In genomic region chr3:45026038-45026437, GRCh38 we compare ENCODE assay signal across 11 cellular contexts. TPM values are rescaled to one million over a fixed set of nuclear protein-coding genes. Genes with fewer than 3 reads are reported as not detected.
A peak's percentile ranks its signal among the peaks of the same experiment; 100 is the strongest.
DNase-seq lines count a peak whose midpoint lies in the region; ATAC-seq and TF ChIP-seq lines count a peak whose summit lies in the region.
"Had no signal": no experiment of that assay in that cellular context is flagged by ENCODE, and none has a peak within 500 bp of the region (broad histone marks: within the 10 kb centered on the region; RNA-seq: fewer than 3 reads in every experiment).

Gene CLEC3B, plus strand, starts transcription at chr3:45026303. Its CDS starts 60 bp downstream, at chr3:45026363.

- H3K79me2 ChIP-seq in MM.1S (ENCODE audit: low read length) (no peaks in the 10 kb centered on the region), mesendoderm (ENCODE audit: control insufficient read depth, insufficient read depth, low read length) (no peaks in the 10 kb centered on the region)

- H3K79me1 ChIP-seq in mesendoderm (ENCODE audit: low read length), result no peaks in the 10 kb centered on the region

- no peak within 1 kb of the TSS for H3K4me2 ChIP-seq in MM.1S (ENCODE audit: low read depth, low read length)
- no peak within 1 kb of the TSS for H3K4me2 ChIP-seq in mesendoderm (ENCODE audit: low read length)

- H2BK15ac ChIP-seq in mesendoderm (replicated peaks; ENCODE audit: low read depth), result no peak within 1 kb of the TSS

- H3K4me3 ChIP-seq in left lung (peak within 1 kb of the TSS; percentile 12 to 37), stomach smooth muscle (ENCODE audit: low read length in 2 of 2) (peak within 1 kb of the TSS; percentile 17 to 70), MM.1S (ENCODE audit: low read length) (no peak within 1 kb of the TSS), mesendoderm (ENCODE audit: low read length) (no peak within 1 kb of the TSS)

- no peaks in the 10 kb centered on the region for H3K9me2 ChIP-seq in MM.1S (replicated peaks; ENCODE audit: insufficient read depth, low read length)

- H4K8ac ChIP-seq in mesendoderm (ENCODE audit: low read depth, low read length), result no peak within 1 kb of the TSS

- H4K5ac ChIP-seq in mesendoderm (ENCODE audit: low read length), result no peak within 1 kb of the TSS

- no peaks in the 10 kb centered on the region for H3F3A ChIP-seq in MM.1S (ENCODE audit: insufficient read depth, low read length)

- H3K36me3 ChIP-seq in left lung (no peaks in the 10 kb centered on the region), stomach smooth muscle (ENCODE audit: control insufficient read depth in 2 of 2, insufficient read depth in 2 of 2, low read length in 2 of 2) (peaks cover 0 to 3% of the 10 kb centered on the region in 2 donors), MM.1S (replicated peaks; ENCODE audit: insufficient read depth, low read length) (no peaks in the 10 kb centered on the region), mesendoderm (ENCODE audit: control insufficient read depth, insufficient read depth, low read length) (no peaks in the 10 kb centered on the region)

- H3K27me3 ChIP-seq in left lung (no peaks in the 10 kb centered on the region), stomach smooth muscle (ENCODE audit: control insufficient read depth in 1 of 2, insufficient read depth in 2 of 2, low read length in 2 of 2) (no peaks in the 10 kb centered on the region), MM.1S (replicated peaks; ENCODE audit: insufficient read depth, low read length) (no peaks in the 10 kb centered on the region), mesendoderm (ENCODE audit: insufficient read depth, low read length, poor library complexity) (no peaks in the 10 kb centered on the region)

- H3K9me3 Mint-ChIP-seq in HFFc6, result no peaks in the 10 kb centered on the region
- H3K9me3 Mint-ChIP-seq: activated naive CD4-positive, alpha-beta T cell treated with anti-CD3 and anti-CD28 coated beads for 36 hours had no signal

- no peak within 1 kb of the TSS for H2BK5ac ChIP-seq in mesendoderm (ENCODE audit: low read length)

- peaks cover 27 to 29% of the 10 kb centered on the region in 2 donors for H3K4me1 ChIP-seq in left lung
- peaks cover 46% of the 10 kb centered on the region for H3K4me1 ChIP-seq in stomach smooth muscle (ENCODE audit: control insufficient read depth, insufficient read depth, low read length)
- H3K4me1 ChIP-seq in MM.1S (ENCODE audit: low read length), result no peaks in the 10 kb centered on the region
- H3K4me1 ChIP-seq in mesendoderm (ENCODE audit: control insufficient read depth, low read depth, low read length), result peaks cover 13% of the 10 kb centered on the region

- H3K9ac ChIP-seq in stomach smooth muscle (ENCODE audit: low read length in 2 of 2) (peak within 1 kb of the TSS; percentile 39 to 51), MM.1S (ENCODE audit: low read length) (no peak within 1 kb of the TSS), mesendoderm (ENCODE audit: low read length) (no peak within 1 kb of the TSS)

- no peak within 1 kb of the TSS for H3K56ac ChIP-seq in mesendoderm (ENCODE audit: low read length)

- DNase-seq in HFFc6 (peak; percentile 24), left lung (peak in 1 of 2 donors; percentile 46), NCI-H2171 treated with DMSO at 0.1 percent for 48 hours (lab: John Stamatoyannopoulos, UW) (no peak), MM.1S (no peak), mesendoderm (no peak)
- DNase-seq: activated naive CD4-positive, alpha-beta T cell treated with anti-CD3 and anti-CD28 coated beads for 36 hours; NCI-H1694 treated with DMSO at 0.1 percent for 48 hours; stimulated activated CD4-positive, alpha-beta T cell treated with anti-CD3 and anti-CD28 coated beads, Interleukin-1b, Interleukin-23, amount 100 ng/mL, for 48 hours had no signal

- no peak within 1 kb of the TSS for H3K4ac ChIP-seq in mesendoderm (ENCODE audit: low read depth, low read length)

- H3K23ac ChIP-seq in mesendoderm (ENCODE audit: low read length), result no peak within 1 kb of the TSS

- no peaks in the 10 kb centered on the region for H3K36me3 Mint-ChIP-seq in HFFc6 (ENCODE audit: low read depth)

- H3K9me3 ChIP-seq in left lung (no peaks in the 10 kb centered on the region), stomach smooth muscle (ENCODE audit: control insufficient read depth in 2 of 2, low read length in 2 of 2) (no peaks in the 10 kb centered on the region), MM.1S (replicated peaks; ENCODE audit: insufficient read depth, low read length) (no peaks in the 10 kb centered on the region)

- peak within 1 kb of the TSS; percentile 19 for H3K27ac ChIP-seq in cingulate gyrus (ENCODE audit: low read depth, low read length)
- peak within 1 kb of the TSS; percentile 45 to 58 for H3K27ac ChIP-seq in left lung
- H3K27ac ChIP-seq in stomach smooth muscle (ENCODE audit: low read length), result peak within 1 kb of the TSS; percentile 67
- no peak within 1 kb of the TSS for H3K27ac ChIP-seq in MM.1S (ENCODE audit: low read length)
- no peak within 1 kb of the TSS for H3K27ac ChIP-seq in mesendoderm (ENCODE audit: low read depth, low read length)

- peaks cover 42% of the 10 kb centered on the region for H3K4me1 Mint-ChIP-seq in HFFc6 (ENCODE audit: low read depth)

- intact Hi-C loops in left lung (cut with DNase I), result no loop called here

- no peaks in the 10 kb centered on the region; the same call in 1 of the 2 replicates for H3K27me3 Mint-ChIP-seq in HFFc6 (ENCODE audit: insufficient read depth)

- no peak within 1 kb of the TSS for H2AK5ac ChIP-seq in mesendoderm (ENCODE audit: low read length)

- H3K27ac Mint-ChIP-seq in HFFc6, result peak within 1 kb of the TSS; percentile 94
- H3K27ac Mint-ChIP-seq: activated naive CD4-positive, alpha-beta T cell treated with anti-CD3 and anti-CD28 coated beads for 36 hours had no signal

- no peak within 1 kb of the TSS for H2BK120ac ChIP-seq in mesendoderm (ENCODE audit: low read depth, low read length)

- H3K4me3 Mint-ChIP-seq in HFFc6, result peak within 1 kb of the TSS; percentile 47
- H3K4me3 Mint-ChIP-seq: activated naive CD4-positive, alpha-beta T cell treated with anti-CD3 and anti-CD28 coated beads for 36 hours had no signal

- WGBS in mesendoderm (ENCODE audit: extremely low coverage, insufficient coverage, low lambda C conversion rate), result no CpG with 5 or more reads among the region's 13 CpGs

- no peak within 1 kb of the TSS for H3K18ac ChIP-seq in mesendoderm (ENCODE audit: low read length)

- no peak for TF ChIP-seq CTCF in HFFc6 (IDR thresholded peaks at IDR 0.05)
- no peak for TF ChIP-seq CTCF in left lung (IDR thresholded peaks at IDR 0.05)
- TF ChIP-seq CTCF in MM.1S (IDR thresholded peaks at IDR 0.05; ENCODE audit: low read length), result no peak

- no peaks in the 10 kb centered on the region for H4K20me1 ChIP-seq in MM.1S (ENCODE audit: insufficient read depth, low read length)

- no peak within 1 kb of the TSS for H2AFZ ChIP-seq in MM.1S (ENCODE audit: low read length)

- peak; percentile 59 for ATAC-seq in left lung
- no peak for ATAC-seq in GM21423 (IDR thresholded peaks at IDR 0.05; ENCODE audit: unreplicated experiment)

RNA-seq across cellular contexts. Expression of gene CLEC3B, which starts in this region (rescaled TPM):
- total RNA-seq in HFFc6 (2021; fragmentation: NEBNext Ultra II Directional; extraction: Animal tissue kit (Norgen Biotek cat#: 25700)), result 1 to 10 TPM in 5 of 6 experiments, under 1 TPM in 1; 1.00 to 1.9 (median 1.2) TPM
- total RNA-seq in left lung, result 100 to 1,000 TPM in 1 of 2 donors, 10 to 100 TPM in 1; 74.0 to 102 TPM
- 0.14 TPM for polyA plus RNA-seq in mesendoderm (2013, experiment 1 of 2)
- 0.08 TPM for polyA plus RNA-seq in mesendoderm (2013, experiment 2 of 2)
- total RNA-seq: activated naive CD4-positive, alpha-beta T cell treated with anti-CD3 and anti-CD28 coated beads for 36 hours had no signal

Comparison
In these comparisons a context has a peak if more than half of its experiments do, and no peak if none do; other contexts are left out.
1. RNA of gene CLEC3B (total RNA-seq): 74.0 to 102 TPM in left lung; 1.00 to 1.9 TPM in HFFc6; every median in the first group is over 10 times any median in the second.
2. H3K27ac ChIP-seq: peak in cingulate gyrus (single experiment), left lung (2 of 2) and stomach smooth muscle (single experiment); none in MM.1S (single experiment) and mesendoderm (single experiment).
3. H3K4me3 ChIP-seq: peak in left lung (2 of 2) and stomach smooth muscle (2 of 2); none in MM.1S (single experiment) and mesendoderm (single experiment).
4. H3K9ac ChIP-seq: peak in stomach smooth muscle (2 of 2); none in MM.1S (single experiment) and mesendoderm (single experiment).